Comparison of ENCODE assay signal across 8 cellular contexts in genomic region chrX:154526901-154527675, GRCh38. TPM values are rescaled to one million over a fixed set of nuclear protein-coding genes. Genes with fewer than 3 reads are reported as not detected.
DNase-seq lines count a peak whose midpoint lies in the region; ATAC-seq, FAIRE-seq and TF ChIP-seq lines count a peak whose summit lies in the region.

No MANE protein-coding gene starts in this region.

- peaks cover 5% of the 10 kb centered on the region for H3K36me3 Mint-ChIP-seq in activated T-helper 1 cell treated with anti-CD3 and anti-CD28 coated beads, Interleukin-12 subunit alpha, Interleukin-12 subunit beta, Interleukin-2, Interleukin-4 antibody, amounts not matched to agents 30 ng/mL and 10 ng/mL and 1 ng/mL, durations not matched to agents 14 hours and 24 hours and 36 hours (ENCODE audit: low read depth)
- no peaks in the 10 kb centered on the region for H3K36me3 Mint-ChIP-seq in nephron (ENCODE audit: low read depth)

- peak overlapping the region; percentile 41; the same call in 1 of the 2 replicates for H3K27ac ChIP-seq in BLaER1
- H3K27ac ChIP-seq in Panc1 (ENCODE audit: low read length): peak overlapping the region; percentile 81
- peak overlapping the region; percentile 60 to 73 for H3K27ac ChIP-seq in tibial artery

- TF ChIP-seq CTCF in Panc1 (IDR thresholded peaks at IDR 0.05) (no peak), fibroblast of pulmonary artery (IDR thresholded peaks at IDR 0.05; ENCODE audit: low read length, missing control alignments) (peak; percentile 60), nephron (IDR thresholded peaks at IDR 0.05; ENCODE audit: unreplicated experiment in 3 of 3) (peak; percentile 47 to 58 (median 48)), tibial artery (IDR thresholded peaks at IDR 0.05) (peak; percentile 39 to 48)

- peaks cover 13% of the 10 kb centered on the region; the same call in 1 of the 2 replicates for H4K20me1 ChIP-seq in BLaER1

- CTCF ChIA-PET in Panc1 (lab: Charles Lee): interaction anchor here (0.5 to 1.3 kb wide), 7 partner anchors 8 to 154 kb away, joined by 3 to 10 read pairs (median 5); no protein-coding TSS in a partner anchor

- no peak overlapping the region for H3K4me3 ChIP-seq in BLaER1
- H3K4me3 ChIP-seq in Panc1 (ENCODE audit: low read depth in 2 of 2, low read length in 2 of 2): peak overlapping the region; percentile 24 to 60
- H3K4me3 ChIP-seq in fibroblast of pulmonary artery (replicated peaks; ENCODE audit: low read depth, low read length): peak overlapping the region; percentile 19
- peak overlapping the region; percentile 23 to 47 for H3K4me3 ChIP-seq in tibial artery

- H3K4me1 ChIP-seq in BLaER1 (peaks cover 13% of the 10 kb centered on the region), Panc1 (ENCODE audit: control insufficient read depth, insufficient read depth, low read length) (peaks cover 12% of the 10 kb centered on the region), tibial artery (peaks cover 0 to 25% (median 6%) of the 10 kb centered on the region in 4 donors)

- peaks cover under 1% of the 10 kb centered on the region; the same call in 1 of the 2 replicates for H3K36me3 ChIP-seq in BLaER1
- H3K36me3 ChIP-seq in Panc1 (ENCODE audit: control insufficient read depth, insufficient read depth, low read length): no peaks in the 10 kb centered on the region; the same call in 1 of the 2 replicates
- peaks cover 0 to 10% (median 0%) of the 10 kb centered on the region in 3 donors for H3K36me3 ChIP-seq in tibial artery

- H3K4me2 ChIP-seq in BLaER1: peak overlapping the region; percentile 43

- peak; percentile 87 for ATAC-seq in Panc1

- peak overlapping the region; percentile 53; the same call in 1 of the 2 replicates for H3K9ac ChIP-seq in BLaER1

- H3K9me3 Mint-ChIP-seq in activated T-helper 1 cell treated with anti-CD3 and anti-CD28 coated beads, Interleukin-12 subunit alpha, Interleukin-12 subunit beta, Interleukin-2, Interleukin-4 antibody, amounts not matched to agents 30 ng/mL and 10 ng/mL and 1 ng/mL, durations not matched to agents 14 hours and 24 hours and 36 hours: no peaks in the 10 kb centered on the region
- peaks cover 9% of the 10 kb centered on the region for H3K9me3 Mint-ChIP-seq in nephron

- peak; percentile 44 for DNase-seq in GM19239 (ENCODE audit: insufficient read length, low spot score)
- peak; percentile 8 for DNase-seq in KG1 (lab: John Stamatoyannopoulos, UW)
- DNase-seq in Panc1 (ENCODE audit: low read depth, low spot score): no peak
- peak; percentile 51 for DNase-seq in activated T-helper 1 cell treated with anti-CD3 and anti-CD28 coated beads, Interleukin-12 subunit alpha, Interleukin-12 subunit beta, Interleukin-2, Interleukin-4 antibody, amounts not matched to agents 30 ng/mL and 10 ng/mL and 1 ng/mL, durations not matched to agents 14 hours and 24 hours and 36 hours (ENCODE audit: low spot score)
- peak; percentile 82 for DNase-seq in fibroblast of pulmonary artery (ENCODE audit: low read depth)
- peak; percentile 80 to 86 for DNase-seq in tibial artery

- in situ Hi-C loops in Panc1 (cut with HindIII; ENCODE audit: low pct_unique_long_range_greater_than_20kb, low sequenced_read_pairs): no loop called here

- H3K27me3 Mint-ChIP-seq in activated T-helper 1 cell treated with anti-CD3 and anti-CD28 coated beads, Interleukin-12 subunit alpha, Interleukin-12 subunit beta, Interleukin-2, Interleukin-4 antibody, amounts not matched to agents 30 ng/mL and 10 ng/mL and 1 ng/mL, durations not matched to agents 14 hours and 24 hours and 36 hours (ENCODE audit: insufficient read depth): no peaks in the 10 kb centered on the region
- H3K27me3 Mint-ChIP-seq in nephron (ENCODE audit: low read depth): no peaks in the 10 kb centered on the region

- peak; percentile 94 for FAIRE-seq in GM19239 (lab: Jason Lieb, UNC)

- intact Hi-C loops in Panc1 (cut with micrococcal nuclease; ENCODE audit: unreplicated experiment): no loop called here
- intact Hi-C loops in activated T-helper 1 cell treated with anti-CD3 and anti-CD28 coated beads, Interleukin-12 subunit alpha, Interleukin-12 subunit beta, Interleukin-2, Interleukin-4 antibody, amounts not matched to agents 30 ng/mL and 10 ng/mL and 1 ng/mL, durations not matched to agents 14 hours and 24 hours and 36 hours (cut with micrococcal nuclease): no loop called here
- intact Hi-C loops in tibial artery (cut with DNase I; ENCODE audit: low total_unique reads): no loop called here

- POLR2A ChIA-PET in Panc1 (lab: Charles Lee): interaction anchor here (0.6 to 0.9 kb wide), 4 partner anchors 12 to 129 kb away, joined by 3 read pairs; no protein-coding TSS in a partner anchor

- H3K27me3 ChIP-seq in BLaER1 (peaks cover 68% of the 10 kb centered on the region), Panc1 (ENCODE audit: control insufficient read depth, insufficient read depth, low read length) (no peaks in the 10 kb centered on the region), tibial artery (no peaks in the 10 kb centered on the region)

- H3K27ac Mint-ChIP-seq in activated T-helper 1 cell treated with anti-CD3 and anti-CD28 coated beads, Interleukin-12 subunit alpha, Interleukin-12 subunit beta, Interleukin-2, Interleukin-4 antibody, amounts not matched to agents 30 ng/mL and 10 ng/mL and 1 ng/mL, durations not matched to agents 14 hours and 24 hours and 36 hours: peak overlapping the region; percentile 47
- H3K27ac Mint-ChIP-seq in nephron: peak overlapping the region; percentile 97 to 99 (median 99)

- peaks cover 18% of the 10 kb centered on the region for H3K4me1 Mint-ChIP-seq in activated T-helper 1 cell treated with anti-CD3 and anti-CD28 coated beads, Interleukin-12 subunit alpha, Interleukin-12 subunit beta, Interleukin-2, Interleukin-4 antibody, amounts not matched to agents 30 ng/mL and 10 ng/mL and 1 ng/mL, durations not matched to agents 14 hours and 24 hours and 36 hours (ENCODE audit: low read depth)
- H3K4me1 Mint-ChIP-seq in nephron: peaks cover 15% of the 10 kb centered on the region

- H3K4me3 Mint-ChIP-seq in activated T-helper 1 cell treated with anti-CD3 and anti-CD28 coated beads, Interleukin-12 subunit alpha, Interleukin-12 subunit beta, Interleukin-2, Interleukin-4 antibody, amounts not matched to agents 30 ng/mL and 10 ng/mL and 1 ng/mL, durations not matched to agents 14 hours and 24 hours and 36 hours: peak overlapping the region; percentile 21
- peak overlapping the region; percentile 46 to 71 (median 71) for H3K4me3 Mint-ChIP-seq in nephron

- no TSS peak for BruUV-seq in Panc1 (replicated peaks; lab: Mats Ljungman, UMichigan)

- H3K9me3 ChIP-seq in BLaER1 (no peaks in the 10 kb centered on the region), Panc1 (ENCODE audit: control insufficient read depth, insufficient read depth, low read depth, low read length) (no peaks in the 10 kb centered on the region), tibial artery (no peaks in the 10 kb centered on the region)

RNA-seq across cellular contexts. Expression of gene FAM3A, which starts 11.1 kb away (rescaled TPM):
- total RNA-seq in Panc1 (2021; ENCODE audit: unreplicated experiment): 88.8 TPM
- polyA plus RNA-seq in Panc1 (2012; ENCODE audit: insufficient read length): 137 TPM
- total RNA-seq in activated T-helper 1 cell treated with anti-CD3 and anti-CD28 coated beads, Interleukin-12 subunit alpha, Interleukin-12 subunit beta, Interleukin-2, Interleukin-4 antibody, amounts not matched to agents 30 ng/mL and 10 ng/mL and 1 ng/mL, durations not matched to agents 14 hours and 24 hours and 36 hours: 35.9 and 40.1 TPM in 2 replicates

RNA-seq across cellular contexts. Expression of gene G6PD, which starts 19.6 kb away (rescaled TPM):
- total RNA-seq in Panc1 (2021; ENCODE audit: unreplicated experiment): 615 TPM
- polyA plus RNA-seq in Panc1 (2012; ENCODE audit: insufficient read length): 973 TPM
- 72.4 and 74.8 TPM in 2 replicates for total RNA-seq in activated T-helper 1 cell treated with anti-CD3 and anti-CD28 coated beads, Interleukin-12 subunit alpha, Interleukin-12 subunit beta, Interleukin-2, Interleukin-4 antibody, amounts not matched to agents 30 ng/mL and 10 ng/mL and 1 ng/mL, durations not matched to agents 14 hours and 24 hours and 36 hours

RNA-seq across cellular contexts. Expression of gene IKBKG, which starts 20.3 kb away (rescaled TPM):
- 76.3 TPM for total RNA-seq in Panc1 (2021; ENCODE audit: unreplicated experiment)
- 104 TPM for polyA plus RNA-seq in Panc1 (2012; ENCODE audit: insufficient read length)
- total RNA-seq in activated T-helper 1 cell treated with anti-CD3 and anti-CD28 coated beads, Interleukin-12 subunit alpha, Interleukin-12 subunit beta, Interleukin-2, Interleukin-4 antibody, amounts not matched to agents 30 ng/mL and 10 ng/mL and 1 ng/mL, durations not matched to agents 14 hours and 24 hours and 36 hours: 40.7 and 41.2 TPM in 2 replicates

RNA-seq across cellular contexts. Expression of gene SLC10A3, which starts 36.7 kb away (rescaled TPM):
- 64.1 TPM for total RNA-seq in Panc1 (2021; ENCODE audit: unreplicated experiment)
- 92.1 TPM for polyA plus RNA-seq in Panc1 (2012; ENCODE audit: insufficient read length)
- 19.9 and 23.1 TPM in 2 replicates for total RNA-seq in activated T-helper 1 cell treated with anti-CD3 and anti-CD28 coated beads, Interleukin-12 subunit alpha, Interleukin-12 subunit beta, Interleukin-2, Interleukin-4 antibody, amounts not matched to agents 30 ng/mL and 10 ng/mL and 1 ng/mL, durations not matched to agents 14 hours and 24 hours and 36 hours

RNA-seq across cellular contexts. Expression of gene UBL4A, which starts 40.7 kb away (rescaled TPM):
- total RNA-seq in Panc1 (2021; ENCODE audit: unreplicated experiment): 65.4 TPM
- 96.8 TPM for polyA plus RNA-seq in Panc1 (2012; ENCODE audit: insufficient read length)
- total RNA-seq in activated T-helper 1 cell treated with anti-CD3 and anti-CD28 coated beads, Interleukin-12 subunit alpha, Interleukin-12 subunit beta, Interleukin-2, Interleukin-4 antibody, amounts not matched to agents 30 ng/mL and 10 ng/mL and 1 ng/mL, durations not matched to agents 14 hours and 24 hours and 36 hours: 59.2 and 63.5 TPM in 2 replicates
